Comparison of ENCODE assay signal across 22 cellular contexts in the genomic region with DNA sequence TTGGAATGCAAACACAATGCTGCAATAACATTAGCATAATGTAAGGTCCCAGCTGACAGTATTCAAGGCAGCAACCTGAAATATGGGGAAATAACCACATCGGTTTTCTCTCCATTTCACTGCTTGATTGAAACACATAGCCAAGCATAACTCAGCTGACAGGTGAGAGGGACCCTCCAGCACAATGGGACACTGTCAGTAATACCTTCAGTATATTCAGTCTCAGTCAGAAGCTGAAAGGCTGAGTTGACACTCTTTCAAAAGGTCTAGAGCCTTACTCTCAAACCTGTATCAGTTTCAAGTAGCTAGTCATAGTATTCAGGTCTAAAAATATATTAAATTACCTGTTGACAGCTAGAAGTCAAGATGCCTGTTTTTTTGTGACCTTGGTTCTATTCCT.
"Had no signal": no experiment of that assay in that cellular context is flagged by ENCODE, and none has a peak within 500 bp of the region (broad histone marks: within the 10 kb centered on the region; RNA-seq: fewer than 3 reads in every experiment).

No MANE protein-coding gene starts in this region.

- H3K27ac ChIP-seq: dorsolateral prefrontal cortex, left lung, prostate gland, right atrium auricular region, stomach, thyroid gland, vagina had no signal

- H3K27me3 ChIP-seq: dorsolateral prefrontal cortex, left lung, right atrium auricular region, stomach, thyroid gland, vagina had no signal

- H3K36me3 ChIP-seq: left lung, prostate gland, right atrium auricular region, stomach, thyroid gland, vagina had no signal

- H3K4me3 ChIP-seq: dorsolateral prefrontal cortex, left lung, prostate gland, right atrium auricular region, smooth muscle cell, stomach, thyroid gland, vagina had no signal

- H3K9me3 ChIP-seq: left lung, prostate gland, right atrium auricular region, stomach, thyroid gland, vagina had no signal

- DNase-seq: dorsolateral prefrontal cortex; effector CD4-positive, alpha-beta T cell; hypothalamus; kidney; left lung; mesenchymal stem cell; midbrain; naive thymus-derived CD4-positive, alpha-beta T cell; nucleus accumbens; stimulated activated CD4-positive, alpha-beta T cell treated with anti-CD3 and anti-CD28 coated beads, Interleukin-12 subunit alpha, Interleukin-12 subunit beta, amount 100 ng/mL, for 4 hours; stimulated activated CD4-positive, alpha-beta T cell treated with anti-CD3 and anti-CD28 coated beads, Interleukin-1b, Interleukin-23, amount 100 ng/mL, for 48 hours; stimulated activated CD4-positive, alpha-beta T cell treated with anti-CD3 and anti-CD28 coated beads, Interleukin-4, amount 100 ng/mL, for 1 hour; stimulated activated naive CD4-positive, alpha-beta T cell treated with Interleukin-2 at 50 U/mL for 16 hours; stomach; thyroid gland; trophoblast cell had no signal

- ATAC-seq: left lung; naive thymus-derived CD4-positive, alpha-beta T cell; sciatic nerve; stimulated activated effector memory CD8-positive, alpha-beta T cell treated with anti-CD3 and anti-CD28 coated beads, Interleukin-12 subunit alpha, Interleukin-12 subunit beta, amount 100 ng/mL, for 72 hours had no signal

- H3K4me1 ChIP-seq: left lung, prostate gland, right atrium auricular region, stomach, thyroid gland, vagina had no signal
